Comparison of ENCODE assay signal across 1 cellular context in the genomic region with DNA sequence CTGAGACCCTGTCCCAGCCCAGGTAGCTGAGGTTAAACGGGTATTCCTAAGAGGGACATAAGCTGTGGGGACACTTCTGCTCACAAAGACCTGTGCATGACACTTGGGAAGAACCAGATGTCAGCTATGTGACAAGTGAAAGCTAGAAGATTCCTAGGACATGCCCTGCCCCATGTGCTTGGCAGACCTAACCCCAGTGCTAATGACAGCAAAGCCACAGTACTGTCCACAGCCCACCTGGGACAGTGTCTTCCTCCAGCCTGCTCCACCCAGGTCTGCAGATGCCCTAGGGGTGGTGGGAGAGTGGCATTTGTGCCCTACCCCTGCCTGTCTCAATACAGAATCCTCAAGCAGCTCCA.
TF ChIP-seq lines count a peak whose summit lies in the region.

No MANE protein-coding gene starts in this region.

TF ChIP-seq in K562, 482 proteins besides CTCF, POLR2A, EP300 and RAD21 (continued from another document):
- TF ChIP-seq, protein P1, sequence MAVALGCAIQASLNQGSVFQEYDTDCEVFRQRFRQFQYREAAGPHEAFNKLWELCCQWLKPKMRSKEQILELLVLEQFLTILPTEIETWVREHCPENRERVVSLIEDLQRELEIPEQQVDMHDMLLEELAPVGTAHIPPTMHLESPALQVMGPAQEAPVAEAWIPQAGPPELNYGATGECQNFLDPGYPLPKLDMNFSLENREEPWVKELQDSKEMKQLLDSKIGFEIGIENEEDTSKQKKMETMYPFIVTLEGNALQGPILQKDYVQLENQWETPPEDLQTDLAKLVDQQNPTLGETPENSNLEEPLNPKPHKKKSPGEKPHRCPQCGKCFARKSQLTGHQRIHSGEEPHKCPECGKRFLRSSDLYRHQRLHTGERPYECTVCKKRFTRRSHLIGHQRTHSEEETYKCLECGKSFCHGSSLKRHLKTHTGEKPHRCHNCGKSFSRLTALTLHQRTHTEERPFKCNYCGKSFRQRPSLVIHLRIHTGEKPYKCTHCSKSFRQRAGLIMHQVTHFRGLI (CRISPR knock-in tag; IDR thresholded peaks at IDR 0.05), result no peak
- TF ChIP-seq, protein P2, sequence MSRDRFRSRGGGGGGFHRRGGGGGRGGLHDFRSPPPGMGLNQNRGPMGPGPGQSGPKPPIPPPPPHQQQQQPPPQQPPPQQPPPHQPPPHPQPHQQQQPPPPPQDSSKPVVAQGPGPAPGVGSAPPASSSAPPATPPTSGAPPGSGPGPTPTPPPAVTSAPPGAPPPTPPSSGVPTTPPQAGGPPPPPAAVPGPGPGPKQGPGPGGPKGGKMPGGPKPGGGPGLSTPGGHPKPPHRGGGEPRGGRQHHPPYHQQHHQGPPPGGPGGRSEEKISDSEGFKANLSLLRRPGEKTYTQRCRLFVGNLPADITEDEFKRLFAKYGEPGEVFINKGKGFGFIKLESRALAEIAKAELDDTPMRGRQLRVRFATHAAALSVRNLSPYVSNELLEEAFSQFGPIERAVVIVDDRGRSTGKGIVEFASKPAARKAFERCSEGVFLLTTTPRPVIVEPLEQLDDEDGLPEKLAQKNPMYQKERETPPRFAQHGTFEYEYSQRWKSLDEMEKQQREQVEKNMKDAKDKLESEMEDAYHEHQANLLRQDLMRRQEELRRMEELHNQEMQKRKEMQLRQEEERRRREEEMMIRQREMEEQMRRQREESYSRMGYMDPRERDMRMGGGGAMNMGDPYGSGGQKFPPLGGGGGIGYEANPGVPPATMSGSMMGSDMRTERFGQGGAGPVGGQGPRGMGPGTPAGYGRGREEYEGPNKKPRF (IDR thresholded peaks at IDR 0.05; ENCODE audit: low read depth, low read length), result no peak
